ENCODE assay signal across 8 cellular contexts in genomic region chr16:1256296-1256873, GRCh38. TPM values are rescaled to one million over a fixed set of nuclear protein-coding genes. Genes with fewer than 3 reads are reported as not detected.
"Had no signal": no experiment of that assay in that cellular context is flagged by ENCODE, and none has a peak within 500 bp of the region (broad histone marks: within the 10 kb centered on the region; RNA-seq: fewer than 3 reads in every experiment).

No MANE protein-coding gene starts in this region.

RNA-seq across cellular contexts. Expression of gene TPSD1, which starts 0.5 kb away (rescaled TPM):
- total RNA-seq: LHCN-M2, MCF 10A, NCI-H460, OCI-LY7, PC-9, RPMI7951, SJSA1 had no signal
- polyA plus RNA-seq: SK-N-SH had no signal

RNA-seq across cellular contexts. Expression of gene TPSAB1, which starts 15.9 kb away (rescaled TPM):
- total RNA-seq: LHCN-M2, MCF 10A, NCI-H460, OCI-LY7, PC-9, SJSA1 had no signal
- polyA plus RNA-seq: SK-N-SH had no signal

RNA-seq across cellular contexts. Expression of gene TPSB2, which starts 26.4 kb away (rescaled TPM):
- total RNA-seq: LHCN-M2, MCF 10A, NCI-H460, OCI-LY7, PC-9, RPMI7951, SJSA1 had no signal
- polyA plus RNA-seq: SK-N-SH had no signal

RNA-seq across cellular contexts. Expression of gene TPSG1, which starts 31.3 kb away (rescaled TPM):
- total RNA-seq: LHCN-M2, MCF 10A, NCI-H460, OCI-LY7, PC-9, SJSA1 had no signal
- polyA plus RNA-seq: SK-N-SH had no signal
